Comparison of ENCODE assay signal across 3 cellular contexts in the genomic region with DNA sequence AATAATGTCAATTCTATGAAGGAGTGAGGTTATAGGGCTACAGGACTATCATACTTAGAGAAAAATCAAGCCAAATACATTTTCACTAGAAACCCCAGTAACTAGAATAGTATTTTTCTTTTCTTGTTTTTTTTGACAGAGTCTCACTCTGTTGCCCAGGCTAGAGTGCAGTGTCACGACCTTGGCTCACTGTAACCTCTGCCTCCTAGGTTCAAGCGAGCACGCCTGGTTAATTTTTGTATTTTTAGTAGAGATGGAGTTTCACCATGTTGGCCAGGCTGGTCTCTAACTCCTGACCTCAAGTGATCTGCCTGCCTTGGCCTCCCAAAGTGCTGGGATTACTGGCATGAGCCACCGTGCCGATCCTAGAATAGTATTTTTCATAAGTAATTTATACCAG. TPM values are rescaled to one million over a fixed set of nuclear protein-coding genes. Genes with fewer than 3 reads are reported as not detected.
"Had no signal": no experiment of that assay in that cellular context is flagged by ENCODE, and none has a peak within 500 bp of the region (broad histone marks: within the 10 kb centered on the region; RNA-seq: fewer than 3 reads in every experiment).

No MANE protein-coding gene starts in this region.

RNA-seq across cellular contexts. Expression of gene SYCP3, which starts 4.8 kb away (rescaled TPM):
- total RNA-seq: thoracic aorta, ureter, vagina had no signal
